ENCODE assay signal across 1 cellular context in genomic region chr9:38595117-38595516, GRCh38. TPM values are rescaled to one million over a fixed set of nuclear protein-coding genes. Genes with fewer than 3 reads are reported as not detected.
"Had no signal": no experiment of that assay in that cellular context is flagged by ENCODE, and none has a peak within 500 bp of the region (broad histone marks: within the 10 kb centered on the region; RNA-seq: fewer than 3 reads in every experiment).

No MANE protein-coding gene starts in this region.

RNA-seq across cellular contexts. Expression of gene ANKRD18A, which starts 25.3 kb away (rescaled TPM):
- polyA plus RNA-seq: aorta had no signal
